Comparison of ENCODE assay signal across 24 cellular contexts in genomic region chr4:164293776-164294175, GRCh38.
DNase-seq lines count a peak whose midpoint lies in the region; ATAC-seq, FAIRE-seq and TF ChIP-seq lines count a peak whose summit lies in the region.
"Had no signal": no experiment of that assay in that cellular context is flagged by ENCODE, and none has a peak within 500 bp of the region (broad histone marks: within the 10 kb centered on the region; RNA-seq: fewer than 3 reads in every experiment).

No MANE protein-coding gene starts in this region.

- H3K27me3 ChIP-seq in K562 (ENCODE audit: control insufficient read depth in 2 of 2, insufficient read depth in 2 of 2, low read length in 2 of 2), result no peaks in the 10 kb centered on the region
- H3K27me3 ChIP-seq: BLaER1 treated with 17β-estradiol and CSF1 and Interleukin-3, amounts not matched to agents 10 nM and 100 nM had no signal

- H3K9me1 ChIP-seq in K562 (ENCODE audit: control insufficient read depth, insufficient read depth, low read length), result no peaks in the 10 kb centered on the region

- H3K36me3 ChIP-seq in K562 (ENCODE audit: control insufficient read depth, insufficient read depth, low read length), result no peaks in the 10 kb centered on the region
- H3K36me3 ChIP-seq: BLaER1 treated with 17β-estradiol and CSF1 and Interleukin-3, amounts not matched to agents 10 nM and 100 nM had no signal

- CTCF ChIA-PET in K562 (lab: Yijun Ruan, JAX; ENCODE audit: low intra/inter-chr PET ratio), result no interaction called here

- no peak for TF ChIP-seq RAD21 in K562 (CRISPR knock-in tag; conservative IDR thresholded peaks at IDR 0.05 in 1 of 2, IDR thresholded peaks at IDR 0.05 in 1 of 2)

- no peaks in the 10 kb centered on the region for H3K79me2 ChIP-seq in K562 (ENCODE audit: control insufficient read depth, insufficient read depth, low read length)

- no peak overlapping the region for H3K9ac ChIP-seq in K562 (ENCODE audit: insufficient read depth in 1 of 2, low read depth in 2 of 2, low read length in 2 of 2)
- H3K9ac ChIP-seq: BLaER1 treated with 17β-estradiol and CSF1 and Interleukin-3, amounts not matched to agents 10 nM and 100 nM had no signal

- H2AFZ ChIP-seq in K562 (ENCODE audit: low read depth, low read length), result no peak overlapping the region

- no peaks in the 10 kb centered on the region for H4K20me1 ChIP-seq in K562 (replicated peaks; ENCODE audit: control insufficient read depth, insufficient read depth, low read length)
- H4K20me1 ChIP-seq: BLaER1 treated with 17β-estradiol and CSF1 and Interleukin-3, amounts not matched to agents 10 nM and 100 nM had no signal

- intact Hi-C loops in K562 (cut with micrococcal nuclease), result no loop called here

- 0% methylated on average over 3 of the region's 3 CpGs for WGBS in K562 (ENCODE audit: insufficient coverage, low coverage, missing lambda C conversion rate)

- no peaks in the 10 kb centered on the region for H3K4me1 ChIP-seq in K562 (replicated peaks in 1 of 2; ENCODE audit: control insufficient read depth in 2 of 2, insufficient read depth in 2 of 2, low read length in 2 of 2)
- H3K4me1 ChIP-seq: A549; BLaER1 treated with 17β-estradiol and CSF1 and Interleukin-3, amounts not matched to agents 10 nM and 100 nM; Caco-2 had no signal

- TF ChIP-seq POLR2A in K562 (conservative IDR thresholded peaks at IDR 0.05), result no peak

- no peak for TF ChIP-seq CTCF in K562 (IDR thresholded peaks at IDR 0.05 in 2 of 3, conservative IDR thresholded peaks at IDR 0.05 in 1 of 3; ENCODE audit: insufficient read depth in 2 of 3, low read depth in 1 of 3, low read length in 3 of 3)

- H3K27ac ChIP-seq in K562 (ENCODE audit: extremely low read depth, low read depth, low read length), result no peak overlapping the region
- H3K27ac ChIP-seq: 22Rv1; A549; BLaER1 treated with 17β-estradiol and CSF1 and Interleukin-3, amounts not matched to agents 10 nM and 100 nM; C4-2B had no signal

- no peak for TF ChIP-seq EP300 in K562 (IDR thresholded peaks at IDR 0.05; ENCODE audit: low read length)

- POLR2A ChIA-PET in K562 (lab: Yijun Ruan, JAX), result no interaction called here

- no peak overlapping the region for H3K4me3 ChIP-seq in K562
- H3K4me3 ChIP-seq: A549; BLaER1 treated with 17β-estradiol and CSF1 and Interleukin-3, amounts not matched to agents 10 nM and 100 nM; GM12878 had no signal

- in situ Hi-C loops in K562 (cut with MboI), result no loop called here

- no peak for ATAC-seq in K562
- ATAC-seq: A549; CD8-positive, alpha-beta T cell; GM12878 had no signal

- no peaks in the 10 kb centered on the region; the same call in 1 of the 2 replicates for H3K9me3 ChIP-seq in K562 (replicated peaks; ENCODE audit: control insufficient read depth, insufficient read depth, low read depth, low read length)
- H3K9me3 ChIP-seq: A549; BLaER1 treated with 17β-estradiol and CSF1 and Interleukin-3, amounts not matched to agents 10 nM and 100 nM; Caco-2 had no signal

- no peak for FAIRE-seq in K562 (lab: Jason Lieb, UNC)
- FAIRE-seq: A549, GM12878, GM12892, GM18507 had no signal

- DNase-seq in NCI-H82 (lab: John Stamatoyannopoulos, UW), result peak; percentile 33
- DNase-seq in NCI-H82 treated with DMSO at 0.1 percent for 48 hours (lab: John Stamatoyannopoulos, UW; ENCODE audit: unreplicated experiment), result no peak
- DNase-seq in K562 (ENCODE audit: extremely low read depth in 1 of 4, low spot score in 3 of 4), result no peak
- DNase-seq in NCI-H2107 treated with DMSO at 0.1 percent for 48 hours (lab: John Stamatoyannopoulos, UW; ENCODE audit: unreplicated experiment), result no peak
- DNase-seq in occipital lobe (lab: John Stamatoyannopoulos, UW), result no peak
- DNase-seq: AML-193; Caco-2; Calu3; CD4-positive, alpha-beta T cell; CD8-positive, alpha-beta T cell; DMS 273 treated with DMSO at 0.1 percent for 48 hours; DMS153; DMS53; DMS79; DND-41; EL; GDM1 had no signal

- H3K4me2 ChIP-seq in K562 (ENCODE audit: insufficient read depth, low read length), result no peak overlapping the region
- H3K4me2 ChIP-seq: A549; BLaER1 treated with 17β-estradiol and CSF1 and Interleukin-3, amounts not matched to agents 10 nM and 100 nM had no signal

- no TSS peak for BruUV-seq in K562 (replicated peaks; lab: Mats Ljungman, UMichigan)

TF ChIP-seq in K562, 482 proteins besides CTCF, POLR2A, EP300 and RAD21:
- TF ChIP-seq E2F8 (IDR thresholded peaks at IDR 0.05; ENCODE audit: low read depth, partially characterized antibody) (no peak), E2F6 (IDR thresholded peaks at IDR 0.05; ENCODE audit: borderline replicate concordance in 1 of 2, extremely low read depth in 1 of 2, insufficient read depth in 1 of 2, insufficient read length in 1 of 2, low read depth in 1 of 2, low read length in 1 of 2, poor library complexity in 1 of 2, severe bottlenecking in 1 of 2) (no peak), BRF1 (IDR thresholded peaks at IDR 0.05; ENCODE audit: borderline replicate concordance, extremely low read depth, insufficient read length) (no peak), HEY1 (CRISPR knock-in tag; IDR thresholded peaks at IDR 0.05; ENCODE audit: borderline replicate concordance) (no peak), TAF1 (IDR thresholded peaks at IDR 0.05; ENCODE audit: control insufficient read depth, extremely low read depth, insufficient read depth, low read length, severe bottlenecking) (no peak), ZNF134 (CRISPR knock-in tag; conservative IDR thresholded peaks at IDR 0.05) (peak; percentile 93), SAP30 (IDR thresholded peaks at IDR 0.05; ENCODE audit: borderline replicate concordance, insufficient read depth, low read depth, low read length, poor library complexity, severe bottlenecking) (no peak)
